ENCODE assay signal across 1 cellular context in genomic region chr19:48992571-48993174, GRCh38.
TF ChIP-seq lines count a peak whose summit lies in the region.

No MANE protein-coding gene starts in this region.

TF ChIP-seq in GM23338, 12 proteins besides CTCF, POLR2A, EP300 and RAD21 (continued from another document):
- TF ChIP-seq ZNF462 (CRISPR knock-in tag; IDR thresholded peaks at IDR 0.05) (no peak), JUNB (IDR thresholded peaks at IDR 0.05; ENCODE audit: unreplicated experiment) (no peak), ZNF331 (CRISPR knock-in tag; IDR thresholded peaks at IDR 0.05; ENCODE audit: low read depth) (no peak)
